1 cellular context compared by ENCODE assay signal in the genomic region with DNA sequence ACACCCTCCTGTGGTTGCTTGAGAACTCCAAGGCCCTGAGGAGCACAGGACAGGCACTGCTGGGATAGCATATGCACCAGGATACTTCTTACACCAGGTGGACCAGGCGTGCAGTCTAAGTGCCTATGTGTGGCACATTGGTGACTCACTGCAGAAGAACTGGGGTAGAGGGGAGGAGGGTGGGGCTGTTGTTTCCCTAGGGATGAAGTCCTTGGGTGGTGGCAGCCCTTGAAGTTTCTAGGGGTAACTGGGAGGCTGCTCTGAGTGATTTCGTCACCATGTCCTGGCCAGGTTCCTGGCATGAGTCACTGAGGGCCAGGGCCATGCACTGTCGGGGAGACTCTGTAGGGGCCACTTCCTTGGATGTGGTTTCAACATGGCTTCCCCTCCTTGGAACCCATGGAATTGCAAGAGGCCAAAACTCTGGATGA.
TF ChIP-seq lines count a peak whose summit lies in the region.

No MANE protein-coding gene starts in this region.

TF ChIP-seq in K562, 482 proteins besides CTCF, POLR2A, EP300 and RAD21 (continued from another document):
- TF ChIP-seq, protein P1, sequence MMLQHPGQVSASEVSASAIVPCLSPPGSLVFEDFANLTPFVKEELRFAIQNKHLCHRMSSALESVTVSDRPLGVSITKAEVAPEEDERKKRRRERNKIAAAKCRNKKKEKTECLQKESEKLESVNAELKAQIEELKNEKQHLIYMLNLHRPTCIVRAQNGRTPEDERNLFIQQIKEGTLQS (IDR thresholded peaks at IDR 0.05) = peak; percentile 63
- TF ChIP-seq, protein P1 (CRISPR knock-in tag; conservative IDR thresholded peaks at IDR 0.05) = no peak
- no peak for TF ChIP-seq KAT2B (IDR thresholded peaks at IDR 0.05; ENCODE audit: low read depth, low read length)
